1 cellular context compared by ENCODE assay signal in genomic region chr21:33961061-33961460, GRCh38.
TF ChIP-seq lines count a peak whose summit lies in the region.

No MANE protein-coding gene starts in this region.

TF ChIP-seq in HepG2, 621 proteins besides CTCF, POLR2A, EP300 and RAD21 (continued from another document):
- TF ChIP-seq ZGPAT (CRISPR knock-in tag; IDR thresholded peaks at IDR 0.05): no peak
- no peak for TF ChIP-seq RARG (CRISPR knock-in tag; IDR thresholded peaks at IDR 0.05; ENCODE audit: low read depth)
- TF ChIP-seq ZNF713 (CRISPR knock-in tag; IDR thresholded peaks at IDR 0.05): no peak
TF ChIP-seq in HepG2: peak in this region for 0.
